ENCODE assay signal across 2 cellular contexts in the genomic region with DNA sequence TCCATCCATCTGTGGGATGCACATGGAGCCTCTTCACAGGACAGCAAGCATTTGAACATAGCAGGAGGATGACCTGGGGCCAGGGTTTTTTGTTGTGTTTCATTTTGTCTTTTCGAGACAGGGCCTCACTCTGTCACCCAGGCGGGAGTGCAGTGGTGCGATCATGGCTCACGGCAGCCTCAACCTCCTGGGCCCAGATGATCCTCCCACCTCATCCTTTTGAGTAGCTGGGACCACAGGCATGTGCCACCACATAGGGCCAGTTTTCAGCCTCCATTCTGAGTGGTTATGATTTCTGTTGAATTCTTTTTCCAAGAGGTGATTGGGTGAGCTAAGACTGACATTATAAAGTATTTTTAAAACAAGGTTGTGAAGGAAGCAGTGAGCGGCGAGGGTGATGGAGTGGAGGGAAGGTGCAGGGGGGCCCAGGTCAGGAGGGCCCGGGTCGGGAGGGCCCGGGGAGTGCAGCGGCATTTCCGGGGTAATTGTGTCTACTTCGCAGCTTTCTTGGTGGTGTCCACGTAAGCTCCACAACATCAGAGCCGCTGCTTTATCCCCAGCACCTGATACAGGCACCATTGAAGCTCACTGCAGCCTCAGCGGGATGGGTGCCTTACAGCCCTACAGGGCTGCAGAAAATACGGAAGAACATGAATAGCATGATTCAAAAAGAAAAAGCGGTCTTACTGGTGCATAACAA.
TF ChIP-seq lines count a peak whose summit lies in the region.

No MANE protein-coding gene starts in this region.

TF ChIP-seq in SK-N-SH, 30 proteins besides CTCF, POLR2A, EP300 and RAD21 (continued from another document):
- no peak for TF ChIP-seq FOSL2 (IDR thresholded peaks at IDR 0.05; ENCODE audit: borderline replicate concordance, low read depth)
- TF ChIP-seq, protein P1, sequence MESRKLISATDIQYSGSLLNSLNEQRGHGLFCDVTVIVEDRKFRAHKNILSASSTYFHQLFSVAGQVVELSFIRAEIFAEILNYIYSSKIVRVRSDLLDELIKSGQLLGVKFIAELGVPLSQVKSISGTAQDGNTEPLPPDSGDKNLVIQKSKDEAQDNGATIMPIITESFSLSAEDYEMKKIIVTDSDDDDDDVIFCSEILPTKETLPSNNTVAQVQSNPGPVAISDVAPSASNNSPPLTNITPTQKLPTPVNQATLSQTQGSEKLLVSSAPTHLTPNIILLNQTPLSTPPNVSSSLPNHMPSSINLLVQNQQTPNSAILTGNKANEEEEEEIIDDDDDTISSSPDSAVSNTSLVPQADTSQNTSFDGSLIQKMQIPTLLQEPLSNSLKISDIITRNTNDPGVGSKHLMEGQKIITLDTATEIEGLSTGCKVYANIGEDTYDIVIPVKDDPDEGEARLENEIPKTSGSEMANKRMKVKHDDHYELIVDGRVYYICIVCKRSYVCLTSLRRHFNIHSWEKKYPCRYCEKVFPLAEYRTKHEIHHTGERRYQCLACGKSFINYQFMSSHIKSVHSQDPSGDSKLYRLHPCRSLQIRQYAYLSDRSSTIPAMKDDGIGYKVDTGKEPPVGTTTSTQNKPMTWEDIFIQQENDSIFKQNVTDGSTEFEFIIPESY (IDR thresholded peaks at IDR 0.05; ENCODE audit: borderline replicate concordance, low read depth): no peak
- TF ChIP-seq GATA2 (CRISPR knock-in tag; IDR thresholded peaks at IDR 0.05): no peak
- TF ChIP-seq TEAD4 (IDR thresholded peaks at IDR 0.05; ENCODE audit: borderline replicate concordance, insufficient read depth): no peak
- TF ChIP-seq JUND (IDR thresholded peaks at IDR 0.05): no peak
- TF ChIP-seq, protein P2, sequence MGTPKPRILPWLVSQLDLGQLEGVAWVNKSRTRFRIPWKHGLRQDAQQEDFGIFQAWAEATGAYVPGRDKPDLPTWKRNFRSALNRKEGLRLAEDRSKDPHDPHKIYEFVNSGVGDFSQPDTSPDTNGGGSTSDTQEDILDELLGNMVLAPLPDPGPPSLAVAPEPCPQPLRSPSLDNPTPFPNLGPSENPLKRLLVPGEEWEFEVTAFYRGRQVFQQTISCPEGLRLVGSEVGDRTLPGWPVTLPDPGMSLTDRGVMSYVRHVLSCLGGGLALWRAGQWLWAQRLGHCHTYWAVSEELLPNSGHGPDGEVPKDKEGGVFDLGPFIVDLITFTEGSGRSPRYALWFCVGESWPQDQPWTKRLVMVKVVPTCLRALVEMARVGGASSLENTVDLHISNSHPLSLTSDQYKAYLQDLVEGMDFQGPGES (IDR thresholded peaks at IDR 0.05; ENCODE audit: low read depth, low read length): no peak
- TF ChIP-seq, protein P3, sequence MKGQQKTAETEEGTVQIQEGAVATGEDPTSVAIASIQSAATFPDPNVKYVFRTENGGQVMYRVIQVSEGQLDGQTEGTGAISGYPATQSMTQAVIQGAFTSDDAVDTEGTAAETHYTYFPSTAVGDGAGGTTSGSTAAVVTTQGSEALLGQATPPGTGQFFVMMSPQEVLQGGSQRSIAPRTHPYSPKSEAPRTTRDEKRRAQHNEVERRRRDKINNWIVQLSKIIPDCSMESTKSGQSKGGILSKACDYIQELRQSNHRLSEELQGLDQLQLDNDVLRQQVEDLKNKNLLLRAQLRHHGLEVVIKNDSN (IDR thresholded peaks at IDR 0.05; ENCODE audit: borderline replicate concordance, low read depth): no peak
- no peak for TF ChIP-seq GABPA (IDR thresholded peaks at IDR 0.05; ENCODE audit: low read depth)
- no peak for TF ChIP-seq NRF1 (IDR thresholded peaks at IDR 0.05; ENCODE audit: low read depth, low read length)
- no peak for TF ChIP-seq NFIC (IDR thresholded peaks at IDR 0.05; ENCODE audit: borderline replicate concordance)

TF ChIP-seq in HEK293T, 16 proteins besides CTCF, POLR2A, EP300 and RAD21 (continued from another document):
- TF ChIP-seq LEF1 (IDR thresholded peaks at IDR 0.05; ENCODE audit: borderline replicate concordance) (no peak), TARDBP (IDR thresholded peaks at IDR 0.05) (no peak), NFRKB (IDR thresholded peaks at IDR 0.05) (no peak), ELF4 (IDR thresholded peaks at IDR 0.05) (no peak), FOXK2 (IDR thresholded peaks at IDR 0.05) (no peak), BHLHE40 (IDR thresholded peaks at IDR 0.05; ENCODE audit: borderline replicate concordance) (no peak), L3MBTL2 (conservative IDR thresholded peaks at IDR 0.05) (no peak), CTBP1 (IDR thresholded peaks at IDR 0.05; ENCODE audit: borderline replicate concordance) (no peak), HDGF (IDR thresholded peaks at IDR 0.05; ENCODE audit: borderline replicate concordance) (no peak), SUZ12 (IDR thresholded peaks at IDR 0.05) (no peak), SP1 (IDR thresholded peaks at IDR 0.05) (no peak)
- TF ChIP-seq, protein P4, sequence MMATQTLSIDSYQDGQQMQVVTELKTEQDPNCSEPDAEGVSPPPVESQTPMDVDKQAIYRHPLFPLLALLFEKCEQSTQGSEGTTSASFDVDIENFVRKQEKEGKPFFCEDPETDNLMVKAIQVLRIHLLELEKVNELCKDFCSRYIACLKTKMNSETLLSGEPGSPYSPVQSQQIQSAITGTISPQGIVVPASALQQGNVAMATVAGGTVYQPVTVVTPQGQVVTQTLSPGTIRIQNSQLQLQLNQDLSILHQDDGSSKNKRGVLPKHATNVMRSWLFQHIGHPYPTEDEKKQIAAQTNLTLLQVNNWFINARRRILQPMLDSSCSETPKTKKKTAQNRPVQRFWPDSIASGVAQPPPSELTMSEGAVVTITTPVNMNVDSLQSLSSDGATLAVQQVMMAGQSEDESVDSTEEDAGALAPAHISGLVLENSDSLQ (IDR thresholded peaks at IDR 0.05): no peak
